Comparison of ENCODE assay signal across 1 cellular context in genomic region chr4:73224886-73225285, GRCh38.
TF ChIP-seq lines count a peak whose summit lies in the region.

No MANE protein-coding gene starts in this region.

TF ChIP-seq in GM23338, 12 proteins besides CTCF, POLR2A, EP300 and RAD21:
- TF ChIP-seq REST (IDR thresholded peaks at IDR 0.05; ENCODE audit: unreplicated experiment) (no peak), ZNF331 (CRISPR knock-in tag; IDR thresholded peaks at IDR 0.05; ENCODE audit: low read depth) (no peak), STAT1 (IDR thresholded peaks at IDR 0.05; ENCODE audit: unreplicated experiment) (no peak), POLR2AphosphoS5 (IDR thresholded peaks at IDR 0.05; ENCODE audit: low read depth) (no peak), ETS1 (IDR thresholded peaks at IDR 0.05) (no peak), NANOG (IDR thresholded peaks at IDR 0.05; ENCODE audit: borderline replicate concordance) (no peak), EZH2phosphoT487 (IDR thresholded peaks at IDR 0.05; ENCODE audit: unreplicated experiment) (no peak), EZH2 (IDR thresholded peaks at IDR 0.05; ENCODE audit: low read depth, unreplicated experiment) (no peak), JUNB (IDR thresholded peaks at IDR 0.05; ENCODE audit: unreplicated experiment) (no peak), ZNF462 (CRISPR knock-in tag; IDR thresholded peaks at IDR 0.05) (no peak)
